Comparison of ENCODE assay signal across 8 cellular contexts in genomic region chr1:23539698-23540266, GRCh38. TPM values are rescaled to one million over a fixed set of nuclear protein-coding genes. Genes with fewer than 3 reads are reported as not detected.
DNase-seq lines count a peak whose midpoint lies in the region; ATAC-seq and TF ChIP-seq lines count a peak whose summit lies in the region.

No MANE protein-coding gene starts in this region.

- peaks cover 31% of the 10 kb centered on the region for H3K4me1 Mint-ChIP-seq in activated CD4-positive, alpha-beta T cell treated with anti-CD3 and anti-CD28 coated beads, Interleukin-2, amount 10 ng/mL, durations not matched to agents 7 days and 5 days

- peak overlapping the region; percentile 82 for H3K27ac Mint-ChIP-seq in activated CD4-positive, alpha-beta T cell treated with anti-CD3 and anti-CD28 coated beads, Interleukin-2, amount 10 ng/mL, durations not matched to agents 7 days and 5 days

- CTCF ChIA-PET in activated CD4-positive, alpha-beta T cell treated with anti-CD3 and anti-CD28 coated beads, Interleukin-2, amount 10 ng/mL, durations not matched to agents 7 days and 5 days (lab: Charles Lee): interaction anchor here (0.5 to 6.9 kb wide), 35 partner anchors 8 to 1696 kb away, joined by 3 to 123 read pairs (median 4); partner anchors contain the start of genes E2F2, ID3 and LYPLA2

- no peaks in the 10 kb centered on the region for H3K36me3 Mint-ChIP-seq in activated CD4-positive, alpha-beta T cell treated with anti-CD3 and anti-CD28 coated beads, Interleukin-2, amount 10 ng/mL, durations not matched to agents 7 days and 5 days (ENCODE audit: low read depth)

- H3K4me3 ChIP-seq in coronary artery (peak overlapping the region; percentile 46), lung (no peak overlapping the region)

- peak; percentile 85 for TF ChIP-seq CTCF in C4-2B (conservative IDR thresholded peaks at IDR 0.05)
- TF ChIP-seq CTCF in coronary artery (IDR thresholded peaks at IDR 0.05): peak; percentile 79
- TF ChIP-seq CTCF in lung (IDR thresholded peaks at IDR 0.05; ENCODE audit: control extremely low read depth, extremely low read depth): peak; percentile 94

- H3K4me3 Mint-ChIP-seq in activated CD4-positive, alpha-beta T cell treated with anti-CD3 and anti-CD28 coated beads, Interleukin-2, amount 10 ng/mL, durations not matched to agents 7 days and 5 days: peak overlapping the region; percentile 37

- 3 to 5% methylated on average over 16 of the region's 16 CpGs for whole genome bisulfite sequencing in lung, 2 donors

- ATAC-seq in GM19463 (IDR thresholded peaks at IDR 0.05; ENCODE audit: unreplicated experiment): peak; percentile 78
- ATAC-seq in lung (ENCODE audit: insufficient read depth, low FRiP score): peak; percentile 76

- no peaks in the 10 kb centered on the region for H3K27me3 Mint-ChIP-seq in activated CD4-positive, alpha-beta T cell treated with anti-CD3 and anti-CD28 coated beads, Interleukin-2, amount 10 ng/mL, durations not matched to agents 7 days and 5 days

- POLR2A ChIA-PET in activated CD4-positive, alpha-beta T cell treated with anti-CD3 and anti-CD28 coated beads, Interleukin-2, amount 10 ng/mL, durations not matched to agents 7 days and 5 days (lab: Charles Lee): interaction anchor here (0.6 to 0.7 kb wide), 4 partner anchors 9 to 42 kb away, joined by 3 to 5 read pairs (median 4); partner anchors contain the start of gene E2F2

- H3K36me3 ChIP-seq in lung (ENCODE audit: control insufficient read depth in 2 of 2, insufficient read depth in 2 of 2, low read length in 2 of 2): no peaks in the 10 kb centered on the region

- no peaks in the 10 kb centered on the region for H3K27me3 ChIP-seq in lung (ENCODE audit: control insufficient read depth, insufficient read depth)

- no peaks in the 10 kb centered on the region for H3K4me1 ChIP-seq in lung (ENCODE audit: control insufficient read depth in 2 of 2, insufficient read depth in 2 of 2, low read length in 2 of 2)

- no peaks in the 10 kb centered on the region for H3K9me3 Mint-ChIP-seq in activated CD4-positive, alpha-beta T cell treated with anti-CD3 and anti-CD28 coated beads, Interleukin-2, amount 10 ng/mL, durations not matched to agents 7 days and 5 days

- peak overlapping the region; percentile 42 for H3K27ac ChIP-seq in C4-2B
- peak overlapping the region in 1 of 2 donors; percentile 6 for H3K27ac ChIP-seq in coronary artery
- no peak overlapping the region for H3K27ac ChIP-seq in lung (ENCODE audit: low read depth in 1 of 2, low read length in 1 of 2)

- H3K9me3 ChIP-seq in lung (ENCODE audit: control insufficient read depth in 2 of 2, insufficient read depth in 1 of 2, low read length in 1 of 2): no peaks in the 10 kb centered on the region

- DNase-seq in HK-2 (ENCODE audit: unreplicated experiment): peak; percentile 91
- DNase-seq in NCI-H82 (lab: John Stamatoyannopoulos, UW): peak; percentile 98
- peak; percentile 96 for DNase-seq in activated CD4-positive, alpha-beta T cell treated with anti-CD3 and anti-CD28 coated beads, Interleukin-2, amount 10 ng/mL, durations not matched to agents 7 days and 5 days
- peak; percentile 91 for DNase-seq in coronary artery (ENCODE audit: low spot score)
- DNase-seq in lung (ENCODE audit: low spot score): peak; percentile 91
- DNase-seq in stimulated activated CD8-positive, alpha-beta memory T cell treated with anti-CD3 and anti-CD28 coated beads, Interleukin-12 subunit alpha, Interleukin-12 subunit beta, amount 100 ng/mL, for 1 hour (ENCODE audit: low read depth): peak; percentile 84

RNA-seq across cellular contexts. Expression of gene E2F2, which starts 8.7 kb away (rescaled TPM):
- 100 to 1,000 TPM; 107 to 112 TPM for total RNA-seq in activated CD4-positive, alpha-beta T cell treated with anti-CD3 and anti-CD28 coated beads, Interleukin-2, amount 10 ng/mL, durations not matched to agents 7 days and 5 days
- total RNA-seq in lung: 1 to 10 TPM; 1.7 to 4.9 TPM
- polyA plus RNA-seq in lung: 1 to 10 TPM in 1 of 2 donors, under 1 TPM in 1; 0.83 to 1.2 TPM

RNA-seq across cellular contexts. Expression of gene ID3, which starts 19.5 kb away (rescaled TPM):
- 10 to 100 TPM; 62.7 to 65.2 TPM for total RNA-seq in activated CD4-positive, alpha-beta T cell treated with anti-CD3 and anti-CD28 coated beads, Interleukin-2, amount 10 ng/mL, durations not matched to agents 7 days and 5 days
- total RNA-seq in lung: 100 to 1,000 TPM; 119 to 192 TPM
- polyA plus RNA-seq in lung: 100 to 1,000 TPM; 134 to 275 TPM

RNA-seq across cellular contexts. Expression of gene ASAP3, which starts 55.8 kb away (rescaled TPM):
- total RNA-seq in activated CD4-positive, alpha-beta T cell treated with anti-CD3 and anti-CD28 coated beads, Interleukin-2, amount 10 ng/mL, durations not matched to agents 7 days and 5 days: under 1 TPM; 0.25 to 0.52 TPM
- total RNA-seq in lung: 10 to 100 TPM; 34.7 to 38.1 TPM
- 10 to 100 TPM; 16.9 to 25.3 TPM for polyA plus RNA-seq in lung

Comparison
In these comparisons a context has a peak if more than half of its experiments do, and no peak if none do; other contexts are left out.
1. RNA of gene E2F2, which starts 8.7 kb away (total RNA-seq): 107 to 112 TPM in activated CD4-positive, alpha-beta T cell treated with anti-CD3 and anti-CD28 coated beads, Interleukin-2, amount 10 ng/mL, durations not matched to agents 7 days and 5 days; 1.7 to 4.9 TPM in lung; every median in the first group is over 10 times any median in the second.
2. RNA of gene ASAP3, which starts 55.8 kb away (total RNA-seq): 34.7 to 38.1 TPM in lung; 0.25 to 0.52 TPM in activated CD4-positive, alpha-beta T cell treated with anti-CD3 and anti-CD28 coated beads, Interleukin-2, amount 10 ng/mL, durations not matched to agents 7 days and 5 days; every median in the first group is over 10 times any median in the second.
3. Peak in every context shown above with its lines, with median percentiles within 50 percentile points of each other: CTCF ChIP-seq and DNase-seq.